ENCODE assay signal across 19 cellular contexts in the genomic region with DNA sequence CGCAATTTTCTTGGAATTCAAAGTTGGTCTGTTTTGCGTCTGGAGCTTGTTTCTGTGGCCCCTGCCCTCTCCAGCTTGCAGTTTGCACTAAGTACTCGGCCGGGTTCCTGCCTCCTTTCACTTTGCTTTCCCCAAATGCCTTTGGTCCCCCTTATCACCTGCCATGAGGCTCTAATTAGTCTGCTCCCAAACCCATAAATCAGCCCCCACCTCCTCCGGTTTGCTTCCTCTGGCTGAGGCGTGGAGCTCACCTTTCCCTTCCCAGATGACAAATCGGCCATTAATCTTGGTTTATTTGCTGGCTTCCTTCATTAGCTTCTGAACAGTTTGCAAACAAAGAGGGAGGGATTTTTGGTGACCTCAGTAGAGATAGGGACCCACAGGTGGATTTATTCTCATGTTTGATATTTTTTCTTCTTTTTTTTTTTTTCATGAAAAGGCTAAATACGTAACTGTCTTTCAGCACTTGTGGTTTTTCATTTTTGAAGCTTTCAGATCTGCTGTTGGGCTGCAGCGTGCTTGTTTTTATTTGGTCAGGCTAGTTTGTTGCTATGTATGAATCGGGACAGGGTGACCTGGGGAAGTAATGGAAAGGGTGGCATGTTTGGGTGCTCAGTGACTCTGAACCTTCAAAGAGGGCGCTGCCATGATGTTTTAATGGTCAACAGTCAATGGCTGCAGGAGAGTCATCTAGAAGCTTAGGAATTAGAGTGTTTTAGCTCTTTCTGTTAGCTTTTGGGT.
DNase-seq lines count a peak whose midpoint lies in the region; TF ChIP-seq lines count a peak whose summit lies in the region.
"Had no signal": no experiment of that assay in that cellular context is flagged by ENCODE, and none has a peak within 500 bp of the region (broad histone marks: within the 10 kb centered on the region; RNA-seq: fewer than 3 reads in every experiment).

No MANE protein-coding gene starts in this region.

- DNase-seq in NCI-H1417 (lab: John Stamatoyannopoulos, UW) (peak in 2 of 3 experiments; percentile 28 to 75), NCI-H1417 treated with DMSO at 0.1 percent for 48 hours (lab: John Stamatoyannopoulos, UW) (no peak), NCI-H774 (lab: John Stamatoyannopoulos, UW) (peak; percentile 39), fibroblast of villous mesenchyme (ENCODE audit: low read depth) (peak; percentile 35), smooth muscle cell (lab: John Stamatoyannopoulos, UW; ENCODE audit: unreplicated experiment) (no peak), ureter (ENCODE audit: low spot score) (no peak), NCI-H345 treated with DMSO at 0.1 percent for 48 hours (lab: John Stamatoyannopoulos, UW; ENCODE audit: unreplicated experiment) (no peak)
- DNase-seq in activated CD4-positive, alpha-beta T cell treated with anti-CD3 and anti-CD28 coated beads for 1 hour = no peak
- DNase-seq: BE2C; Calu3; CD4-positive, alpha-beta T cell; DMS79 treated with DMSO at 0.1 percent for 48 hours; GOT3; NCI-H2171; NCI-H446 treated with DMSO at 0.1 percent for 48 hours; T-helper 17 cell had no signal

- H3K4me3 ChIP-seq in fibroblast of villous mesenchyme (ENCODE audit: low read depth, low read length) (no peak overlapping the region), smooth muscle cell (no peak overlapping the region)
- H3K4me3 ChIP-seq: GM12878 had no signal

- peaks cover 7% of the 10 kb centered on the region for H3K4me1 ChIP-seq in smooth muscle cell (ENCODE audit: low read depth)
- H3K4me1 ChIP-seq: BE2C had no signal

- H3K27ac ChIP-seq in smooth muscle cell (ENCODE audit: low read depth) = no peak overlapping the region
- H3K27ac ChIP-seq: 22Rv1, KMS-11 had no signal

- H3K36me3 ChIP-seq in smooth muscle cell (ENCODE audit: low read depth) = no peaks in the 10 kb centered on the region
- H3K36me3 ChIP-seq: BE2C had no signal

- no peak overlapping the region for H2AFZ ChIP-seq in smooth muscle cell (ENCODE audit: low read depth)

- H3K27me3 ChIP-seq in smooth muscle cell (ENCODE audit: low read depth) = no peaks in the 10 kb centered on the region
- H3K27me3 ChIP-seq: BE2C had no signal

- WGBS in smooth muscle cell (ENCODE audit: low lambda C conversion rate) = 32% methylated on average over 11 of the region's 11 CpGs

- H3F3A ChIP-seq in smooth muscle cell (ENCODE audit: low read depth) = no peaks in the 10 kb centered on the region

- no peaks in the 10 kb centered on the region for H3K79me2 ChIP-seq in smooth muscle cell (ENCODE audit: low read depth)

- H3K4me2 ChIP-seq in smooth muscle cell = peak overlapping the region; percentile 75
- H3K4me2 ChIP-seq: KMS-11 had no signal

- TF ChIP-seq CTCF in fibroblast of villous mesenchyme (IDR thresholded peaks at IDR 0.05; ENCODE audit: insufficient read depth, low read depth, low read length) (no peak), smooth muscle cell (IDR thresholded peaks at IDR 0.05; ENCODE audit: borderline replicate concordance, insufficient read depth, poor library complexity, severe bottlenecking) (no peak)

- H3K9me3 ChIP-seq in smooth muscle cell (replicated peaks; ENCODE audit: low read depth) = no peaks in the 10 kb centered on the region
- H3K9me3 ChIP-seq: BE2C had no signal

- H3K9ac ChIP-seq in smooth muscle cell (ENCODE audit: low read depth) = no peak overlapping the region
- H3K9ac ChIP-seq: KMS-11 had no signal

- no peaks in the 10 kb centered on the region for H4K20me1 ChIP-seq in smooth muscle cell (ENCODE audit: low read depth)

Comparison
In these comparisons a context has a peak if more than half of its experiments do, and no peak if none do; other contexts are left out.
1. DNase-seq: peak in NCI-H1417 (2 of 3), NCI-H774 (single experiment) and fibroblast of villous mesenchyme (single experiment); none in NCI-H1417 treated with DMSO at 0.1 percent for 48 hours (single experiment), smooth muscle cell (single experiment), ureter (single experiment), activated CD4-positive, alpha-beta T cell treated with anti-CD3 and anti-CD28 coated beads for 1 hour (single experiment) and NCI-H345 treated with DMSO at 0.1 percent for 48 hours (single experiment).